ENCODE assay signal across 18 cellular contexts in genomic region chr2:73997813-73998212, GRCh38. TPM values are rescaled to one million over a fixed set of nuclear protein-coding genes. Genes with fewer than 3 reads are reported as not detected.
DNase-seq lines count a peak whose midpoint lies in the region; ATAC-seq, FAIRE-seq and TF ChIP-seq lines count a peak whose summit lies in the region.
"Had no signal": no experiment of that assay in that cellular context is flagged by ENCODE, and none has a peak within 500 bp of the region (broad histone marks: within the 10 kb centered on the region; RNA-seq: fewer than 3 reads in every experiment).

No MANE protein-coding gene starts in this region.

- FAIRE-seq in H1 (lab: Jason Lieb, UNC), result no peak
- FAIRE-seq: GM12892, islet of Langerhans had no signal

- no peaks in the 10 kb centered on the region for H3K36me3 ChIP-seq in H1 (ENCODE audit: control insufficient read depth in 2 of 4, insufficient read depth in 4 of 4, low read length in 3 of 4)

- TF ChIP-seq CTCF in H1 (IDR thresholded peaks at IDR 0.05; ENCODE audit: control extremely low read depth in 1 of 3, insufficient read depth in 1 of 3, low read depth in 1 of 3, low read length in 3 of 3), result peak in 1 of 3 experiments; percentile 32; a peak in 2 of 4 replicates

- H4K20me1 ChIP-seq in H1 (replicated peaks in 1 of 2; ENCODE audit: control insufficient read depth in 1 of 2, insufficient read depth in 2 of 2, low read length in 2 of 2), result peaks cover 31 to 54% of the 10 kb centered on the region in 2 experiments

- H3K56ac ChIP-seq in H1 (replicated peaks; ENCODE audit: insufficient read length, low read depth, low read length), result no peak overlapping the region

- H2BK12ac ChIP-seq in H1 (ENCODE audit: low read depth, low read length), result no peak overlapping the region

- H3K9ac ChIP-seq in H1 (replicated peaks in 1 of 4; ENCODE audit: extremely low read depth in 1 of 4, low read depth in 3 of 4, low read length in 3 of 4), result no peak overlapping the region

- no peak for TF ChIP-seq EP300 in H1 (IDR thresholded peaks at IDR 0.05; ENCODE audit: borderline replicate concordance in 1 of 2, low read depth in 2 of 2, low read length in 2 of 2)

- ATAC-seq in T-helper 17 cell, result no peak
- no peak for ATAC-seq in stimulated activated naive B cell treated with anti-CD40 and anti-IgM and Interleukin-4, amounts not matched to agents 10 μg/mL and 1 μg/mL and 100 μg/mL, for 72 hours (replicated peaks)
- ATAC-seq in left ventricle myocardium superior, result no peak
- ATAC-seq: esophagus mucosa, heart right ventricle had no signal

- no peak for DNase-seq in activated naive CD4-positive, alpha-beta T cell (lab: John Stamatoyannopoulos, UW)
- DNase-seq in T-helper 17 cell (no peak), H1 (ENCODE audit: low read depth in 1 of 2, low spot score in 2 of 2) (no peak), left ventricle myocardium superior (no peak), amniotic stem cell (lab: John Stamatoyannopoulos, UW) (no peak), superior temporal gyrus (ENCODE audit: extremely low spot score) (no peak)
- no peak for DNase-seq in stimulated activated naive B cell treated with anti-CD40 and anti-IgM and Interleukin-4, amounts not matched to agents 10 μg/mL and 1 μg/mL and 100 μg/mL, for 72 hours
- DNase-seq: activated T-cell treated with anti-CD3 and anti-CD28 coated beads for 4 hours, aorta, cortex of kidney, heart right ventricle, NCI-H146, nephron progenitor cell, T1000 had no signal

- no peak overlapping the region for H4K91ac ChIP-seq in H1 (replicated peaks; ENCODE audit: insufficient read length, low read length)

- peaks cover 90% of the 10 kb centered on the region for H3K4me1 Mint-ChIP-seq in activated naive CD4-positive, alpha-beta T cell treated with anti-CD3 and anti-CD28 coated beads, Interleukin-2, amount 50 U/mL, for 24 hours
- peaks cover 57% of the 10 kb centered on the region for H3K4me1 Mint-ChIP-seq in T-helper 17 cell
- H3K4me1 Mint-ChIP-seq in stimulated activated naive B cell treated with anti-CD40 and anti-IgM and Interleukin-4, amounts not matched to agents 10 μg/mL and 1 μg/mL and 100 μg/mL, for 72 hours, result peaks cover 72 to 92% of the 10 kb centered on the region in 2 donors

- no peak overlapping the region for H2AK5ac ChIP-seq in H1 (ENCODE audit: low read depth, low read length)

- H3K4me3 ChIP-seq in H1 (ENCODE audit: extremely low read depth in 1 of 4, insufficient read depth in 2 of 4, low read depth in 3 of 4, low read length in 4 of 4), result no peak overlapping the region
- H3K4me3 ChIP-seq: heart right ventricle had no signal

- H3K79me2 ChIP-seq in H1 (ENCODE audit: control insufficient read depth in 1 of 2, insufficient read depth in 2 of 2, low read length in 2 of 2), result peaks cover 0 to 83% of the 10 kb centered on the region in 2 experiments; a peak in 3 of 4 replicates

- no peaks in the 10 kb centered on the region for H3K9me3 Mint-ChIP-seq in activated naive CD4-positive, alpha-beta T cell treated with anti-CD3 and anti-CD28 coated beads, Interleukin-2, amount 50 U/mL, for 24 hours
- H3K9me3 Mint-ChIP-seq in stimulated activated naive B cell treated with anti-CD40 and anti-IgM and Interleukin-4, amounts not matched to agents 10 μg/mL and 1 μg/mL and 100 μg/mL, for 72 hours, result no peaks in the 10 kb centered on the region
- H3K9me3 Mint-ChIP-seq: nephron progenitor cell had no signal

- H2BK120ac ChIP-seq in H1 (replicated peaks; ENCODE audit: low read depth, low read length), result no peak overlapping the region

- no peak overlapping the region for H3K18ac ChIP-seq in H1 (ENCODE audit: extremely low read depth, low read length)

- H3K4me1 ChIP-seq in H1 (replicated peaks in 1 of 4; ENCODE audit: control insufficient read depth in 3 of 4, insufficient read depth in 4 of 4, low read length in 3 of 4), result peaks cover 9 to 25% (median 13%) of the 10 kb centered on the region in 4 experiments

- H3K27ac ChIP-seq in H1 (ENCODE audit: low read depth, low read length), result no peak overlapping the region
- H3K27ac ChIP-seq: heart right ventricle had no signal

- no peaks in the 10 kb centered on the region for H3K27me3 Mint-ChIP-seq in activated naive CD4-positive, alpha-beta T cell treated with anti-CD3 and anti-CD28 coated beads, Interleukin-2, amount 50 U/mL, for 24 hours
- H3K27me3 Mint-ChIP-seq in T-helper 17 cell, result no peaks in the 10 kb centered on the region
- no peaks in the 10 kb centered on the region for H3K27me3 Mint-ChIP-seq in stimulated activated naive B cell treated with anti-CD40 and anti-IgM and Interleukin-4, amounts not matched to agents 10 μg/mL and 1 μg/mL and 100 μg/mL, for 72 hours

- peaks cover 2% of the 10 kb centered on the region; the same call in 1 of the 2 replicates for H3K23me2 ChIP-seq in H1 (ENCODE audit: low read depth, low read length)

- POLR2A ChIA-PET in H1 (lab: Charles Lee; ENCODE audit: partially characterized antibody), result interaction anchor here (1.5 to 4.5 kb wide), 3 partner anchors 9 to 22 kb away, joined by 5 to 37 read pairs (median 8); partner anchors contain the start of gene TET3

- peak; percentile 49 to 60 for TF ChIP-seq RAD21 in H1 (IDR thresholded peaks at IDR 0.05 in 1 of 2, conservative IDR thresholded peaks at IDR 0.05 in 1 of 2; ENCODE audit: low read depth in 2 of 2, low read length in 2 of 2)

- H4K8ac ChIP-seq in H1 (ENCODE audit: extremely low read depth, insufficient read depth, low read length), result no peak overlapping the region

- H3K27me3 ChIP-seq in H1 (replicated peaks in 1 of 4; ENCODE audit: control insufficient read depth in 3 of 4, extremely low read depth in 1 of 4, insufficient read depth in 3 of 4, low read length in 3 of 4), result no peaks in the 10 kb centered on the region
- H3K27me3 ChIP-seq: heart right ventricle had no signal

- no peak overlapping the region for H3K14ac ChIP-seq in H1 (ENCODE audit: insufficient read length)

- peak overlapping the region; percentile 52 for H3K27ac Mint-ChIP-seq in activated naive CD4-positive, alpha-beta T cell treated with anti-CD3 and anti-CD28 coated beads, Interleukin-2, amount 50 U/mL, for 24 hours
- peak overlapping the region; percentile 98 for H3K27ac Mint-ChIP-seq in T-helper 17 cell
- H3K27ac Mint-ChIP-seq in stimulated activated naive B cell treated with anti-CD40 and anti-IgM and Interleukin-4, amounts not matched to agents 10 μg/mL and 1 μg/mL and 100 μg/mL, for 72 hours, result peak overlapping the region; percentile 48
- H3K27ac Mint-ChIP-seq: nephron progenitor cell had no signal

- H3K9me3 ChIP-seq in T-helper 17 cell (ENCODE audit: control insufficient read depth, low read length, poor library complexity, severe bottlenecking) (no peaks in the 10 kb centered on the region), H1 (ENCODE audit: insufficient read depth in 2 of 2, low read depth in 1 of 2, low read length in 1 of 2) (no peaks in the 10 kb centered on the region)
- H3K9me3 ChIP-seq: heart right ventricle had no signal

- peak overlapping the region; percentile 31 for H3K4me3 Mint-ChIP-seq in activated naive CD4-positive, alpha-beta T cell treated with anti-CD3 and anti-CD28 coated beads, Interleukin-2, amount 50 U/mL, for 24 hours
- no peak overlapping the region for H3K4me3 Mint-ChIP-seq in T-helper 17 cell
- H3K4me3 Mint-ChIP-seq in stimulated activated naive B cell treated with anti-CD40 and anti-IgM and Interleukin-4, amounts not matched to agents 10 μg/mL and 1 μg/mL and 100 μg/mL, for 72 hours, result no peak overlapping the region
- H3K4me3 Mint-ChIP-seq: nephron progenitor cell had no signal

- no peak overlapping the region for H2BK20ac ChIP-seq in H1 (ENCODE audit: low read length)

- H4K5ac ChIP-seq in H1 (ENCODE audit: insufficient read length, low read depth, low read length), result no peak overlapping the region

- H2BK15ac ChIP-seq in H1 (ENCODE audit: low read length), result no peak overlapping the region

- H3K4ac ChIP-seq in H1 (replicated peaks; ENCODE audit: insufficient read length, low read depth, low read length), result no peak overlapping the region

- peaks cover 13% of the 10 kb centered on the region; the same call in 1 of the 2 replicates for H3K79me1 ChIP-seq in H1 (ENCODE audit: low read depth, low read length)

- H3K4me2 ChIP-seq in H1 (ENCODE audit: insufficient read depth in 1 of 2, low read depth in 2 of 2, low read length in 2 of 2), result no peak overlapping the region

- CTCF ChIA-PET in H1 (lab: Charles Lee; ENCODE audit: partially characterized antibody), result interaction anchor here (0.6 to 3.6 kb wide), 7 partner anchors 16 to 111 kb away, joined by 3 to 11 read pairs (median 3); no protein-coding TSS in a partner anchor

- H2AFZ ChIP-seq in H1 (ENCODE audit: low read length), result no peak overlapping the region

- 87% methylated on average over 6 of the region's 6 CpGs; no CpG with 5 or more reads in 1 of the 2 experiments for WGBS in H1 (ENCODE audit: extremely low coverage in 1 of 2, insufficient coverage in 1 of 2, insufficient read length in 1 of 2, insufficient replicate concordance in 2 of 2, low coverage in 1 of 2, low lambda C conversion rate in 2 of 2, missing lambda C conversion rate in 1 of 2), 2 experiments

- no peak overlapping the region for H3K23ac ChIP-seq in H1 (ENCODE audit: insufficient read length)

- no peak overlapping the region for H2BK5ac ChIP-seq in H1 (ENCODE audit: low read depth, low read length)

- intact Hi-C loops in left ventricle myocardium superior (cut with micrococcal nuclease), result no loop called here

- peaks cover 3% of the 10 kb centered on the region for H3K36me3 Mint-ChIP-seq in activated naive CD4-positive, alpha-beta T cell treated with anti-CD3 and anti-CD28 coated beads, Interleukin-2, amount 50 U/mL, for 24 hours
- H3K36me3 Mint-ChIP-seq in T-helper 17 cell (ENCODE audit: low read depth), result peaks cover 3% of the 10 kb centered on the region
- peaks cover 37 to 47% of the 10 kb centered on the region in 2 donors for H3K36me3 Mint-ChIP-seq in stimulated activated naive B cell treated with anti-CD40 and anti-IgM and Interleukin-4, amounts not matched to agents 10 μg/mL and 1 μg/mL and 100 μg/mL, for 72 hours

- no peak for TF ChIP-seq POLR2A in H1 (IDR thresholded peaks at IDR 0.05; ENCODE audit: control extremely low read depth in 1 of 2, low read depth in 2 of 2, low read length in 2 of 2)

TF ChIP-seq in H1, 55 proteins besides CTCF, POLR2A, EP300 and RAD21 (continues in another document):
- no peak for TF ChIP-seq HDAC6 (IDR thresholded peaks at IDR 0.05; ENCODE audit: low read depth, low read length)
- no peak for TF ChIP-seq CHD1 (IDR thresholded peaks at IDR 0.05; ENCODE audit: low read depth, low read length)

RNA-seq across cellular contexts. Expression of gene TET3, which starts 13.1 kb away (rescaled TPM):
- total RNA-seq in T-helper 17 cell (10 to 100 TPM; 20.3 to 22.5 TPM), left ventricle myocardium superior (3.3 TPM)
- total RNA-seq in H1 (2021; fragmentation: NEBNext Ultra II Directional; extraction: Animal tissue kit (Norgen Biotek cat#: 25700)), result 20.2 and 21.1 TPM in 2 replicates
- polyA plus RNA-seq in H1 (2011; rRNA removed), result 4.5 and 5.5 TPM in 2 replicates
- 4.9 TPM for polyA plus RNA-seq in H1 (2011; cell fraction: cytosol; rRNA removed)
- 10.6 TPM for polyA plus RNA-seq in H1 (2011; cell fraction: nucleus; rRNA removed)
- 6.4 to 8.3 TPM (median 8.0 TPM) in 4 replicates for polyA plus RNA-seq in H1 (2012, experiment 1 of 2)
- 2.0 TPM for polyA plus RNA-seq in H1 (2012, experiment 2 of 2)
- polyA plus RNA-seq in H1 (2013, experiment 1 of 2), result 5.6 TPM
- 5.7 TPM for polyA plus RNA-seq in H1 (2013, experiment 2 of 2)
- polyA minus RNA-seq in H1 (2011; rRNA and poly(A)+ RNA removed), result 9.2 and 10.5 TPM in 2 replicates
- polyA minus RNA-seq in H1 (2011; cell fraction: cytosol; rRNA and poly(A)+ RNA removed), result 13.8 TPM
- polyA minus RNA-seq in H1 (2011; cell fraction: nucleus; rRNA and poly(A)+ RNA removed), result 15.6 TPM

Comparison
In these comparisons a context has a peak if more than half of its experiments do, and no peak if none do; other contexts are left out.
1. H3K27ac Mint-ChIP-seq: peak in every context shown above with its lines; median percentile 98 in T-helper 17 cell; 52 in activated naive CD4-positive, alpha-beta T cell treated with anti-CD3 and anti-CD28 coated beads, Interleukin-2, amount 50 U/mL, for 24 hours; 48 in stimulated activated naive B cell treated with anti-CD40 and anti-IgM and Interleukin-4, amounts not matched to agents 10 μg/mL and 1 μg/mL and 100 μg/mL, for 72 hours.